Comparison of ENCODE assay signal across 8 cellular contexts in genomic region chr2:109794074-109794737, GRCh38. TPM values are rescaled to one million over a fixed set of nuclear protein-coding genes. Genes with fewer than 3 reads are reported as not detected.
DNase-seq lines count a peak whose midpoint lies in the region; ATAC-seq, FAIRE-seq and TF ChIP-seq lines count a peak whose summit lies in the region.
"Not testable (repeated sequence)": the region's sequence is repeated elsewhere in the genome, so short reads cannot be mapped to it uniquely, and the experiment has no call there.

RGPD5 (plus strand) TSS chr2:109794305; CDS start chr2:109794466, 161 bp downstream.

- H4K20me1 ChIP-seq in astrocyte (ENCODE audit: insufficient read depth, low read length), result not testable (repeated sequence)

- not testable (repeated sequence) for H3K4me3 Mint-ChIP-seq in astrocyte (ENCODE audit: unreplicated experiment); nephron progenitor cell

- H3K9me3 ChIP-seq in astrocyte (ENCODE audit: insufficient read depth, low read depth, low read length); cardiac muscle cell (ENCODE audit: low read depth); thymus (ENCODE audit: control insufficient read depth): not testable (repeated sequence)

- H2AFZ ChIP-seq in astrocyte (ENCODE audit: low read depth, low read length), result not testable (repeated sequence)

- not testable (repeated sequence) for H3K4me2 ChIP-seq in astrocyte (ENCODE audit: low read length)

- H3K27me3 ChIP-seq in astrocyte (ENCODE audit: insufficient read depth, low read length); cardiac muscle cell; thymus (ENCODE audit: control insufficient read depth, insufficient read depth): not testable (repeated sequence)

- under 1% methylated on average over 18 of the region's 77 CpGs for WGBS in thymus

- not testable (repeated sequence) for H3K27ac Mint-ChIP-seq in astrocyte (ENCODE audit: unreplicated experiment); nephron progenitor cell

- H3K27me3 Mint-ChIP-seq in astrocyte (ENCODE audit: low read depth, unreplicated experiment); nephron progenitor cell (ENCODE audit: low read depth, poor library complexity): not testable (repeated sequence)

- H3K4me3 ChIP-seq in astrocyte (ENCODE audit: insufficient read depth, low read depth, low read length); cardiac muscle cell; thymus (ENCODE audit: low read length): not testable (repeated sequence)

- ATAC-seq in GM18867 (IDR thresholded peaks at IDR 0.05; ENCODE audit: unreplicated experiment) (peak; percentile 97), GM21717 (IDR thresholded peaks at IDR 0.05; ENCODE audit: unreplicated experiment) (peak; percentile 99), HG03066 (IDR thresholded peaks at IDR 0.05; ENCODE audit: low read depth, unreplicated experiment) (peak; percentile 98)

- H3K4me1 ChIP-seq in astrocyte (ENCODE audit: insufficient read depth, low read length); cardiac muscle cell (ENCODE audit: low read depth); thymus (ENCODE audit: control insufficient read depth, insufficient read depth, low read length): not testable (repeated sequence)

- not testable (repeated sequence) for H3K79me2 ChIP-seq in astrocyte (ENCODE audit: insufficient read depth, low read length)

- not testable (repeated sequence) for H3K36me3 ChIP-seq in astrocyte (ENCODE audit: insufficient read depth, low read length); cardiac muscle cell; thymus (ENCODE audit: control insufficient read depth, insufficient read depth)

- H3K9me3 Mint-ChIP-seq in astrocyte (ENCODE audit: unreplicated experiment); nephron progenitor cell: not testable (repeated sequence)

- H3K36me3 Mint-ChIP-seq in astrocyte (ENCODE audit: low read depth, unreplicated experiment); nephron progenitor cell (ENCODE audit: low read depth): not testable (repeated sequence)

- H3K4me1 Mint-ChIP-seq in astrocyte (ENCODE audit: low read depth, unreplicated experiment); nephron progenitor cell: not testable (repeated sequence)

- TF ChIP-seq CTCF in astrocyte (IDR thresholded peaks at IDR 0.05; ENCODE audit: insufficient read depth, low read depth, low read length); cardiac muscle cell (IDR thresholded peaks at IDR 0.05; ENCODE audit: low read depth, low read length); nephron progenitor cell (IDR thresholded peaks at IDR 0.05): not testable (repeated sequence)

- DNase-seq in RCC 7860 (ENCODE audit: low spot score); astrocyte (ENCODE audit: low read depth); cardiac muscle cell (ENCODE audit: low read depth in 1 of 2, low spot score in 1 of 2): not testable (repeated sequence)
- peak; percentile 4 for DNase-seq in nephron progenitor cell

- FAIRE-seq in RCC 7860 (lab: Jason Lieb, UNC), result peak; percentile 48
- not testable (repeated sequence) for FAIRE-seq in astrocyte (lab: Jason Lieb, UNC)

- not testable (repeated sequence) for H3K27ac ChIP-seq in astrocyte (ENCODE audit: low read depth, low read length); cardiac muscle cell; thymus (ENCODE audit: low read depth)

- H3K9ac ChIP-seq in astrocyte (ENCODE audit: low read length), result not testable (repeated sequence)

RNA-seq across cellular contexts. Expression of gene RGPD5, which starts in this region (rescaled TPM):
- total RNA-seq in astrocyte (34.7 and 41.1 TPM in 2 replicates), cardiac muscle cell (15.2 and 37.1 TPM in 2 replicates)
- polyA plus RNA-seq in cardiac muscle cell (21.6 and 32.2 TPM in 2 replicates), thymus (11.1 TPM)
